In the genomic region with DNA sequence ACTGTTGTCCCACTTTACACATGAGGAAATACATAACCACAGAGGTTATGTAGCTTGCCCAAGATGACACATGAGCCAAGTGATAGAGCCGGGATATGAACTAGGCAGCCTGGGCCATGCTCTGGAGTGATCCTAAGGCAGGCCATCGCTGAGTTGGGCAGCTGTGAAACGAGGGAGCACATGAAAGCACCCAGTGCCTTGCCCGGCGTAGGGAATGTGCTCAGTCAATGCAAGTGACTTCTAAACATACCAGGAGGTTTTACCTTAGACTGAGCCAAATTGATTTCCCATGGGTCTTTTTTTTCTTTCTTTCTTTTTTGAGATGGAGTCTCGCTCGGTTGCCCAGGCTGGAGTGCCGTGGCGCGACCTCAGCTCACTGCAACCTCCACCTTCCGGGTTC, we compare ENCODE assay signal across 18 cellular contexts. TPM values are rescaled to one million over a fixed set of nuclear protein-coding genes. Genes with fewer than 3 reads are reported as not detected.
DNase-seq lines count a peak whose midpoint lies in the region; ATAC-seq, FAIRE-seq and TF ChIP-seq lines count a peak whose summit lies in the region.
"Had no signal": no experiment of that assay in that cellular context is flagged by ENCODE, and none has a peak within 500 bp of the region (broad histone marks: within the 10 kb centered on the region; RNA-seq: fewer than 3 reads in every experiment).

No MANE protein-coding gene starts in this region.

- DNase-seq in activated effector memory CD4-positive, alpha-beta T cell treated with anti-CD3 and anti-CD28 coated beads, Interleukin-2, amount 50 U/mL, for 16 hours = peak; percentile 22
- no peak for DNase-seq in activated effector memory CD4-positive, alpha-beta T cell treated with Interleukin-2 at 50 U/mL for 16 hours
- DNase-seq in kidney = peak; percentile 37
- DNase-seq in sciatic nerve (ENCODE audit: low spot score) = peak; percentile 25
- no peak for DNase-seq in NCI-H1694 treated with DMSO at 0.1 percent for 48 hours (lab: John Stamatoyannopoulos, UW)
- no peak for DNase-seq in foreskin melanocyte
- no peak for DNase-seq in NCI-H2196 treated with DMSO at 0.1 percent for 48 hours (lab: John Stamatoyannopoulos, UW; ENCODE audit: unreplicated experiment)
- DNase-seq: 8988T; CD4-positive, alpha-beta memory T cell; DMS79 treated with DMSO at 0.1 percent for 48 hours had no signal

- ATAC-seq in sciatic nerve = no peak

- H3K9me3 ChIP-seq in kidney (ENCODE audit: control insufficient read depth in 1 of 2, low read length in 2 of 2) = no peaks in the 10 kb centered on the region
- H3K9me3 ChIP-seq: HAP-1 had no signal

- no peak for TF ChIP-seq CTCF in kidney (IDR thresholded peaks at IDR 0.05; ENCODE audit: borderline replicate concordance, extremely low read depth, insufficient read depth)

- H3K4me3 ChIP-seq in kidney (ENCODE audit: low read length in 2 of 2) = no peak overlapping the region
- H3K4me3 ChIP-seq: GM12878, HAP-1 had no signal

- FAIRE-seq in kidney (lab: Jason Lieb, UNC) = no peak
- FAIRE-seq: GM12878, GM19239, H1, HepG2 had no signal

- intact Hi-C loops in kidney (cut with DNase I) (no loop called here), sciatic nerve (cut with DNase I) (no loop called here)

- H3K4me1 ChIP-seq in kidney (ENCODE audit: control insufficient read depth in 1 of 2, insufficient read depth in 1 of 2, low read depth in 1 of 2, low read length in 2 of 2) = no peaks in the 10 kb centered on the region
- H3K4me1 ChIP-seq: HAP-1 had no signal

- no peaks in the 10 kb centered on the region for H3K36me3 ChIP-seq in kidney (ENCODE audit: control insufficient read depth in 1 of 2, insufficient read depth in 2 of 2, low read length in 2 of 2)
- H3K36me3 ChIP-seq: HAP-1 had no signal

- H3K27ac ChIP-seq in kidney (ENCODE audit: low read depth in 2 of 2, low read length in 2 of 2) = no peak overlapping the region
- H3K27ac ChIP-seq: C4-2B had no signal

- no peak overlapping the region for H3K9ac ChIP-seq in kidney (ENCODE audit: low read length in 2 of 2)

RNA-seq across cellular contexts. Expression of gene GRIK4, which starts 10.5 kb away (rescaled TPM):
- total RNA-seq in kidney (0.25 TPM), sciatic nerve (0.27 TPM)
- not detected for polyA plus RNA-seq in kidney (ENCODE audit: insufficient read depth, low read depth, low replicate concordance)
- total RNA-seq: A673; CD4-positive, alpha-beta memory T cell had no signal
- polyA plus RNA-seq: IgD-negative memory B cell had no signal

Comparison
In these comparisons a context has a peak if more than half of its experiments do, and no peak if none do; other contexts are left out.
1. DNase-seq: peak in activated effector memory CD4-positive, alpha-beta T cell treated with anti-CD3 and anti-CD28 coated beads, Interleukin-2, amount 50 U/mL, for 16 hours (single experiment), kidney (single experiment) and sciatic nerve (single experiment); none in activated effector memory CD4-positive, alpha-beta T cell treated with Interleukin-2 at 50 U/mL for 16 hours (single experiment), NCI-H1694 treated with DMSO at 0.1 percent for 48 hours (single experiment), foreskin melanocyte (single experiment) and NCI-H2196 treated with DMSO at 0.1 percent for 48 hours (single experiment).